22 cellular contexts compared by ENCODE assay signal in genomic region chr4:186445040-186445439, GRCh38.
"Had no signal": no experiment of that assay in that cellular context is flagged by ENCODE, and none has a peak within 500 bp of the region (broad histone marks: within the 10 kb centered on the region; RNA-seq: fewer than 3 reads in every experiment).

No MANE protein-coding gene starts in this region.

- ATAC-seq: activated CD4-positive, alpha-beta T cell treated with anti-CD3 and anti-CD28 coated beads for 36 hours; activated T-cell treated with anti-CD3 and anti-CD28 coated beads, Interleukin-2, amount 50 U/mL, for 72 hours; T-cell had no signal

- DNase-seq: activated CD4-positive, alpha-beta memory T cell treated with anti-CD3 and anti-CD28 coated beads, Interleukin-2, amount 10 ng/mL, durations not matched to agents 7 days and 5 days; activated CD4-positive, alpha-beta T cell treated with anti-CD3 and anti-CD28 coated beads for 36 hours; activated CD4-positive, alpha-beta T cell treated with anti-CD3 and anti-CD28 coated beads, Interleukin-2, amount 50 U/mL, for 1 hour; activated CD4-positive, CD25-positive, alpha-beta regulatory T cell; activated CD8-positive, alpha-beta memory T cell treated with anti-CD3 and anti-CD28 coated beads, Interleukin-2, amount 50 U/mL, for 4 hours; activated gamma-delta T cell treated with Interleukin-2 at 50 U/mL for 16 hours; activated naive CD4-positive, alpha-beta T cell treated with anti-CD3 and anti-CD28 coated beads, Interleukin-2, amount 10 ng/mL, durations not matched to agents 7 days and 5 days; activated naive CD8-positive, alpha-beta T cell treated with anti-CD3 and anti-CD28 coated beads for 36 hours; activated T-cell treated with anti-CD3 and anti-CD28 coated beads, Interleukin-2, amount 50 U/mL, for 72 hours; cerebellar nuclear complex; MV-4-11; NCI-H1105 treated with DMSO at 0.1 percent for 48 hours; NCI-H1930; NCI-H446; NCI-H524; NCI-H774; SIG-M5; T-cell; T-helper 2 cell; T1000 had no signal

- FAIRE-seq: TTC549 had no signal

- H3K9ac ChIP-seq: KMS-11 had no signal

- H3K4me2 ChIP-seq: KMS-11 had no signal

- H3K27ac ChIP-seq: KMS-11 had no signal
